Comparison of ENCODE assay signal across 3 cellular contexts in the genomic region with DNA sequence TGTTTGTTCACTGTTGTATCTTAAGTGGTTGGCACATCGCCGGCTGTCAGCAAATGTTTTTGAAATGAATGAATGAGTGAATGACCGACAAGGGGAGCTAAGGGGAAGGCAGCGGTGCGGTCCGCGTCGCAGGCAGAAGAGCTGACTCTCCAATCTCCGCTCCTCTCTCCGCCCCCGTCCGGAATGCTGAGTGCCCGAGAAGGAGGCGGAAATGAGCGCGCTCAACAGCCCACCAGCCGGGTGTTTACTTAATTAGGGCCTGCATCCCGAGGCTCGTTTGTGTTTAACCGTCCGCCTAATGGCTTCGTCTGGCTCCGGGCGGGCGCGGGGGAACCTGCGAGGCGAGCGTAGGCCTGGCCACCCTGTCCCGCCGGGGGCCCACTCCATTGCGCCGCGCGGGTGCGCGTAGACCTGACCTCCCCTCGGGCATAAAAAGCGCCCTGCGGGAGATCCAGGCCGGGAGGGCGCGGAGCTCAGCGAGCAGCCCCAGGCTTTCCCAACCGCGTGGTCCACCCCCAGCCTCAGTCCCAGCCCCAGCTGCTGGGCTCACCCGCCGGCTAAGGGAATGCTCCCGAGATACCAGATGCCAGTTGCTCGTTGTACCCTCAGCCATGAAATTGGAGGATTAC.
A peak's percentile ranks its signal among the peaks of the same experiment; 100 is the strongest.
TF ChIP-seq lines count a peak whose summit lies in the region.

No MANE protein-coding gene starts in this region.

TF ChIP-seq in IMR-90, 13 proteins besides CTCF, POLR2A, EP300 and RAD21:
- TF ChIP-seq ELK1 (IDR thresholded peaks at IDR 0.05; ENCODE audit: borderline replicate concordance, low read depth, low read length), result no peak
- no peak for TF ChIP-seq RCOR1 (IDR thresholded peaks at IDR 0.05; ENCODE audit: insufficient replicate concordance, low read length)
- no peak for TF ChIP-seq CHD1 (IDR thresholded peaks at IDR 0.05; ENCODE audit: low read depth, low read length)

TF ChIP-seq in H1, 55 proteins besides CTCF, POLR2A, EP300 and RAD21 (continues in another document):
- no peak for TF ChIP-seq YY1 (IDR thresholded peaks at IDR 0.05; ENCODE audit: low read depth, low read length)
- TF ChIP-seq POU5F1 (IDR thresholded peaks at IDR 0.05; ENCODE audit: low read depth, low read length), result no peak
- TF ChIP-seq RXRA (IDR thresholded peaks at IDR 0.05; ENCODE audit: insufficient read depth, low read depth, low read length), result no peak
- TF ChIP-seq MAFK (IDR thresholded peaks at IDR 0.05; ENCODE audit: low read depth, low read length), result no peak
- TF ChIP-seq BACH1 (IDR thresholded peaks at IDR 0.05; ENCODE audit: low read length), result peak; percentile 7; the same call in 1 of the 2 replicates
- TF ChIP-seq KDM4A (IDR thresholded peaks at IDR 0.05; ENCODE audit: low read depth, low read length, severe bottlenecking), result peak; percentile 41
- TF ChIP-seq SAP30 (IDR thresholded peaks at IDR 0.05; ENCODE audit: insufficient read depth, insufficient replicate concordance, low read length), result peak; percentile 91
- TF ChIP-seq, protein P1, sequence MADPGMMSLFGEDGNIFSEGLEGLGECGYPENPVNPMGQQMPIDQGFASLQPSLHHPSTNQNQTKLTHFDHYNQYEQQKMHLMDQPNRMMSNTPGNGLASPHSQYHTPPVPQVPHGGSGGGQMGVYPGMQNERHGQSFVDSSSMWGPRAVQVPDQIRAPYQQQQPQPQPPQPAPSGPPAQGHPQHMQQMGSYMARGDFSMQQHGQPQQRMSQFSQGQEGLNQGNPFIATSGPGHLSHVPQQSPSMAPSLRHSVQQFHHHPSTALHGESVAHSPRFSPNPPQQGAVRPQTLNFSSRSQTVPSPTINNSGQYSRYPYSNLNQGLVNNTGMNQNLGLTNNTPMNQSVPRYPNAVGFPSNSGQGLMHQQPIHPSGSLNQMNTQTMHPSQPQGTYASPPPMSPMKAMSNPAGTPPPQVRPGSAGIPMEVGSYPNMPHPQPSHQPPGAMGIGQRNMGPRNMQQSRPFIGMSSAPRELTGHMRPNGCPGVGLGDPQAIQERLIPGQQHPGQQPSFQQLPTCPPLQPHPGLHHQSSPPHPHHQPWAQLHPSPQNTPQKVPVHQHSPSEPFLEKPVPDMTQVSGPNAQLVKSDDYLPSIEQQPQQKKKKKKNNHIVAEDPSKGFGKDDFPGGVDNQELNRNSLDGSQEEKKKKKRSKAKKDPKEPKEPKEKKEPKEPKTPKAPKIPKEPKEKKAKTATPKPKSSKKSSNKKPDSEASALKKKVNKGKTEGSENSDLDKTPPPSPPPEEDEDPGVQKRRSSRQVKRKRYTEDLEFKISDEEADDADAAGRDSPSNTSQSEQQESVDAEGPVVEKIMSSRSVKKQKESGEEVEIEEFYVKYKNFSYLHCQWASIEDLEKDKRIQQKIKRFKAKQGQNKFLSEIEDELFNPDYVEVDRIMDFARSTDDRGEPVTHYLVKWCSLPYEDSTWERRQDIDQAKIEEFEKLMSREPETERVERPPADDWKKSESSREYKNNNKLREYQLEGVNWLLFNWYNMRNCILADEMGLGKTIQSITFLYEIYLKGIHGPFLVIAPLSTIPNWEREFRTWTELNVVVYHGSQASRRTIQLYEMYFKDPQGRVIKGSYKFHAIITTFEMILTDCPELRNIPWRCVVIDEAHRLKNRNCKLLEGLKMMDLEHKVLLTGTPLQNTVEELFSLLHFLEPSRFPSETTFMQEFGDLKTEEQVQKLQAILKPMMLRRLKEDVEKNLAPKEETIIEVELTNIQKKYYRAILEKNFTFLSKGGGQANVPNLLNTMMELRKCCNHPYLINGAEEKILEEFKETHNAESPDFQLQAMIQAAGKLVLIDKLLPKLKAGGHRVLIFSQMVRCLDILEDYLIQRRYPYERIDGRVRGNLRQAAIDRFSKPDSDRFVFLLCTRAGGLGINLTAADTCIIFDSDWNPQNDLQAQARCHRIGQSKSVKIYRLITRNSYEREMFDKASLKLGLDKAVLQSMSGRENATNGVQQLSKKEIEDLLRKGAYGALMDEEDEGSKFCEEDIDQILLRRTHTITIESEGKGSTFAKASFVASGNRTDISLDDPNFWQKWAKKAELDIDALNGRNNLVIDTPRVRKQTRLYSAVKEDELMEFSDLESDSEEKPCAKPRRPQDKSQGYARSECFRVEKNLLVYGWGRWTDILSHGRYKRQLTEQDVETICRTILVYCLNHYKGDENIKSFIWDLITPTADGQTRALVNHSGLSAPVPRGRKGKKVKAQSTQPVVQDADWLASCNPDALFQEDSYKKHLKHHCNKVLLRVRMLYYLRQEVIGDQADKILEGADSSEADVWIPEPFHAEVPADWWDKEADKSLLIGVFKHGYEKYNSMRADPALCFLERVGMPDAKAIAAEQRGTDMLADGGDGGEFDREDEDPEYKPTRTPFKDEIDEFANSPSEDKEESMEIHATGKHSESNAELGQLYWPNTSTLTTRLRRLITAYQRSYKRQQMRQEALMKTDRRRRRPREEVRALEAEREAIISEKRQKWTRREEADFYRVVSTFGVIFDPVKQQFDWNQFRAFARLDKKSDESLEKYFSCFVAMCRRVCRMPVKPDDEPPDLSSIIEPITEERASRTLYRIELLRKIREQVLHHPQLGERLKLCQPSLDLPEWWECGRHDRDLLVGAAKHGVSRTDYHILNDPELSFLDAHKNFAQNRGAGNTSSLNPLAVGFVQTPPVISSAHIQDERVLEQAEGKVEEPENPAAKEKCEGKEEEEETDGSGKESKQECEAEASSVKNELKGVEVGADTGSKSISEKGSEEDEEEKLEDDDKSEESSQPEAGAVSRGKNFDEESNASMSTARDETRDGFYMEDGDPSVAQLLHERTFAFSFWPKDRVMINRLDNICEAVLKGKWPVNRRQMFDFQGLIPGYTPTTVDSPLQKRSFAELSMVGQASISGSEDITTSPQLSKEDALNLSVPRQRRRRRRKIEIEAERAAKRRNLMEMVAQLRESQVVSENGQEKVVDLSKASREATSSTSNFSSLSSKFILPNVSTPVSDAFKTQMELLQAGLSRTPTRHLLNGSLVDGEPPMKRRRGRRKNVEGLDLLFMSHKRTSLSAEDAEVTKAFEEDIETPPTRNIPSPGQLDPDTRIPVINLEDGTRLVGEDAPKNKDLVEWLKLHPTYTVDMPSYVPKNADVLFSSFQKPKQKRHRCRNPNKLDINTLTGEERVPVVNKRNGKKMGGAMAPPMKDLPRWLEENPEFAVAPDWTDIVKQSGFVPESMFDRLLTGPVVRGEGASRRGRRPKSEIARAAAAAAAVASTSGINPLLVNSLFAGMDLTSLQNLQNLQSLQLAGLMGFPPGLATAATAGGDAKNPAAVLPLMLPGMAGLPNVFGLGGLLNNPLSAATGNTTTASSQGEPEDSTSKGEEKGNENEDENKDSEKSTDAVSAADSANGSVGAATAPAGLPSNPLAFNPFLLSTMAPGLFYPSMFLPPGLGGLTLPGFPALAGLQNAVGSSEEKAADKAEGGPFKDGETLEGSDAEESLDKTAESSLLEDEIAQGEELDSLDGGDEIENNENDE (IDR thresholded peaks at IDR 0.05; ENCODE audit: insufficient replicate concordance, low read length), result no peak
- peak; percentile 86 for TF ChIP-seq RBBP5 (IDR thresholded peaks at IDR 0.05; ENCODE audit: borderline replicate concordance, low read depth, low read length)
- TF ChIP-seq TAF7 (optimal IDR thresholded peaks at IDR 0.05; ENCODE audit: borderline replicate concordance, low read depth, low read length), result no peak
- TF ChIP-seq CREB1 (IDR thresholded peaks at IDR 0.05), result 0 out of 2 replicates have a peak, but pooled peaks have one; percentile 7
- TF ChIP-seq SRF (IDR thresholded peaks at IDR 0.05; ENCODE audit: low read depth, low read length), result no peak
- TF ChIP-seq KDM5A (IDR thresholded peaks at IDR 0.05; ENCODE audit: low read length), result no peak
- TF ChIP-seq SIN3A (conservative IDR thresholded peaks at IDR 0.05 in 1 of 2, IDR thresholded peaks at IDR 0.05 in 1 of 2; ENCODE audit: low read depth in 1 of 2, low read length in 2 of 2), result peak in 1 of 2 experiments; percentile 38; a peak in 1 of 4 replicates
- no peak for TF ChIP-seq SIX5 (IDR thresholded peaks at IDR 0.05; ENCODE audit: low read depth, low read length)
- TF ChIP-seq SUZ12 (IDR thresholded peaks at IDR 0.05; ENCODE audit: low read length), result no peak
- TF ChIP-seq JUN (IDR thresholded peaks at IDR 0.05; ENCODE audit: low read depth, low read length), result no peak
- no peak for TF ChIP-seq CBX5 (IDR thresholded peaks at IDR 0.05; ENCODE audit: low read depth, low read length)

TF ChIP-seq in neural cell, 6 proteins besides CTCF, POLR2A, EP300 and RAD21:
- TF ChIP-seq MXI1 (conservative IDR thresholded peaks at IDR 0.05; ENCODE audit: poor library complexity, severe bottlenecking) (no peak), TAF1 (IDR thresholded peaks at IDR 0.05; ENCODE audit: low read depth) (no peak), SMC3 (conservative IDR thresholded peaks at IDR 0.05; ENCODE audit: poor library complexity) (no peak)
